14 cellular contexts compared by ENCODE assay signal in genomic region chr9:110115341-110115820, GRCh38.
DNase-seq lines count a peak whose midpoint lies in the region; TF ChIP-seq lines count a peak whose summit lies in the region.
"Had no signal": no experiment of that assay in that cellular context is flagged by ENCODE, and none has a peak within 500 bp of the region (broad histone marks: within the 10 kb centered on the region; RNA-seq: fewer than 3 reads in every experiment).

No MANE protein-coding gene starts in this region.

- H3K27ac ChIP-seq in mesenchymal stem cell (ENCODE audit: low read length, poor library complexity, severe bottlenecking) (peak overlapping the region; percentile 91), transverse colon (peak overlapping the region; percentile 4 to 42 (median 18))

- H3K79me1 ChIP-seq in mesenchymal stem cell (replicated peaks; ENCODE audit: low read length, poor library complexity, severe bottlenecking): peaks cover 3% of the 10 kb centered on the region

- intact Hi-C loops in transverse colon (cut with DNase I; ENCODE audit: low total_unique reads): no loop called here

- H4K91ac ChIP-seq in mesenchymal stem cell (ENCODE audit: low read length): peak overlapping the region; percentile 71

- no peaks in the 10 kb centered on the region for H3K36me3 Mint-ChIP-seq in activated CD4-positive, alpha-beta memory T cell treated with anti-CD3 and anti-CD28 coated beads, Interleukin-2, amount 10 ng/mL, durations not matched to agents 7 days and 5 days (ENCODE audit: low read depth)

- H3K27ac Mint-ChIP-seq in activated CD4-positive, alpha-beta memory T cell treated with anti-CD3 and anti-CD28 coated beads, Interleukin-2, amount 10 ng/mL, durations not matched to agents 7 days and 5 days: no peak overlapping the region
- H3K27ac Mint-ChIP-seq: activated naive CD4-positive, alpha-beta T cell treated with anti-CD3 and anti-CD28 coated beads for 36 hours had no signal

- H3K4me3 Mint-ChIP-seq in activated CD4-positive, alpha-beta memory T cell treated with anti-CD3 and anti-CD28 coated beads, Interleukin-2, amount 10 ng/mL, durations not matched to agents 7 days and 5 days: no peak overlapping the region
- H3K4me3 Mint-ChIP-seq: activated naive CD4-positive, alpha-beta T cell treated with anti-CD3 and anti-CD28 coated beads for 36 hours; endodermal cell had no signal

- DNase-seq in RPMI7951 (ENCODE audit: low read depth): peak; percentile 29
- DNase-seq in fibroblast of peridontal ligament (ENCODE audit: extremely low read depth): peak; percentile 86
- DNase-seq in mesenchymal stem cell: peak; percentile 86
- no peak for DNase-seq in transverse colon
- DNase-seq in NCI-H1048 (lab: John Stamatoyannopoulos, UW): no peak
- no peak for DNase-seq in NCI-H69 (lab: John Stamatoyannopoulos, UW)
- DNase-seq in activated CD4-positive, alpha-beta memory T cell treated with anti-CD3 and anti-CD28 coated beads, Interleukin-2, amount 10 ng/mL, durations not matched to agents 7 days and 5 days: no peak
- no peak for DNase-seq in NCI-H1092 (lab: John Stamatoyannopoulos, UW)
- DNase-seq: activated CD4-positive, alpha-beta T cell treated with anti-CD3 and anti-CD28 coated beads for 1 hour; activated naive CD4-positive, alpha-beta T cell treated with anti-CD3 and anti-CD28 coated beads for 36 hours; DMS53; endodermal cell; NCI-H187; stimulated activated naive CD8-positive, alpha-beta T cell treated with anti-CD3 and anti-CD28 coated beads, Interleukin-15, Interleukin-2, amounts not matched to agents 100 U/mL and 50 U/mL, for 24 hours had no signal

- H3K4me1 ChIP-seq in mesenchymal stem cell (ENCODE audit: control insufficient read depth, insufficient read depth, low read depth, low read length): peaks cover 10% of the 10 kb centered on the region
- peaks cover 5 to 19% (median 12%) of the 10 kb centered on the region in 4 donors for H3K4me1 ChIP-seq in transverse colon

- peak overlapping the region; percentile 41 for H2AK5ac ChIP-seq in mesenchymal stem cell (ENCODE audit: low read length, severe bottlenecking)

- H3K27me3 Mint-ChIP-seq in activated CD4-positive, alpha-beta memory T cell treated with anti-CD3 and anti-CD28 coated beads, Interleukin-2, amount 10 ng/mL, durations not matched to agents 7 days and 5 days: no peaks in the 10 kb centered on the region

- H3K4me3 ChIP-seq in mesenchymal stem cell (ENCODE audit: insufficient read depth in 1 of 2, low read depth in 1 of 2, low read length in 2 of 2) (peak overlapping the region in 1 of 2 experiments; percentile 58), transverse colon (no peak overlapping the region)

- no peak overlapping the region for H2AFZ ChIP-seq in mesenchymal stem cell (ENCODE audit: low read depth, low read length)

- H2BK15ac ChIP-seq in mesenchymal stem cell (ENCODE audit: low read depth, poor library complexity, severe bottlenecking): no peak overlapping the region

- H3K4me2 ChIP-seq in mesenchymal stem cell (ENCODE audit: low read length, poor library complexity, severe bottlenecking): no peak overlapping the region

- no peak for TF ChIP-seq EP300 in transverse colon (IDR thresholded peaks at IDR 0.05; ENCODE audit: low read depth)

- H4K8ac ChIP-seq in mesenchymal stem cell (ENCODE audit: low read length): peak overlapping the region; percentile 50

- CTCF ChIA-PET in activated CD4-positive, alpha-beta memory T cell treated with anti-CD3 and anti-CD28 coated beads, Interleukin-2, amount 10 ng/mL, durations not matched to agents 7 days and 5 days (lab: Charles Lee): interaction anchor here (1.2 kb wide), 1 partner anchor 234 kb away, joined by 3 read pairs; no protein-coding TSS in a partner anchor

- peaks cover 0 to 48% of the 10 kb centered on the region in 2 experiments for H3K36me3 ChIP-seq in mesenchymal stem cell (ENCODE audit: control insufficient read depth in 1 of 2, insufficient read depth in 2 of 2, low read depth in 1 of 2, low read length in 2 of 2)
- no peaks in the 10 kb centered on the region for H3K36me3 ChIP-seq in transverse colon

- no peaks in the 10 kb centered on the region for H3K9me3 Mint-ChIP-seq in activated CD4-positive, alpha-beta memory T cell treated with anti-CD3 and anti-CD28 coated beads, Interleukin-2, amount 10 ng/mL, durations not matched to agents 7 days and 5 days
- H3K9me3 Mint-ChIP-seq: activated naive CD4-positive, alpha-beta T cell treated with anti-CD3 and anti-CD28 coated beads for 36 hours; endodermal cell had no signal

- no peak for TF ChIP-seq CTCF in transverse colon (IDR thresholded peaks at IDR 0.05)

- WGBS in mesenchymal stem cell: 49% methylated on average over 6 of the region's 7 CpGs
- 60 to 64% methylated on average over 2 to 7 of the region's 7 CpGs for WGBS in transverse colon (ENCODE audit: low coverage in 1 of 2), 2 donors

- peak overlapping the region; percentile 38 for H3K9ac ChIP-seq in mesenchymal stem cell (ENCODE audit: low read length)

- H3K18ac ChIP-seq in mesenchymal stem cell (ENCODE audit: low read depth in 1 of 2, low read length in 2 of 2): peak overlapping the region; percentile 59 to 78

- POLR2A ChIA-PET in activated CD4-positive, alpha-beta memory T cell treated with anti-CD3 and anti-CD28 coated beads, Interleukin-2, amount 10 ng/mL, durations not matched to agents 7 days and 5 days (lab: Charles Lee): no interaction called here

- peak overlapping the region; percentile 55 for H2BK120ac ChIP-seq in mesenchymal stem cell (ENCODE audit: low read depth, low read length)

- H2BK12ac ChIP-seq in mesenchymal stem cell (ENCODE audit: low read length in 2 of 2): peak overlapping the region; percentile 47 to 91

- H3K9me3 ChIP-seq in mesenchymal stem cell (ENCODE audit: control insufficient read depth, low read length) (no peaks in the 10 kb centered on the region), transverse colon (no peaks in the 10 kb centered on the region)

- TF ChIP-seq POLR2A in transverse colon (IDR thresholded peaks at IDR 0.05): no peak

- H3K27me3 ChIP-seq in mesenchymal stem cell (ENCODE audit: control insufficient read depth in 1 of 2, insufficient read depth in 1 of 2, low read length in 2 of 2): no peaks in the 10 kb centered on the region
- H3K27me3 ChIP-seq in transverse colon: no peaks in the 10 kb centered on the region

- in situ Hi-C loops in transverse colon (cut with MboI; ENCODE audit: low pct_ligation_motif_present in 1 of 4, low pct_unique_long_range_greater_than_20kb in 1 of 4, low sequenced_read_pairs in 3 of 4): no loop called here

- no peaks in the 10 kb centered on the region for H3K4me1 Mint-ChIP-seq in activated CD4-positive, alpha-beta memory T cell treated with anti-CD3 and anti-CD28 coated beads, Interleukin-2, amount 10 ng/mL, durations not matched to agents 7 days and 5 days

- no peak overlapping the region for H2BK5ac ChIP-seq in mesenchymal stem cell (ENCODE audit: low read depth, low read length, poor library complexity, severe bottlenecking)

- H3K23ac ChIP-seq in mesenchymal stem cell (ENCODE audit: low read length in 2 of 2): peak overlapping the region in 1 of 2 experiments; percentile 34

- H3K14ac ChIP-seq in mesenchymal stem cell (ENCODE audit: low read length in 2 of 2): peak overlapping the region in 1 of 2 experiments; percentile 84

- H3K4ac ChIP-seq in mesenchymal stem cell (ENCODE audit: low read depth in 1 of 2, low read length in 2 of 2): peak overlapping the region; percentile 27 to 81

Comparison
In these comparisons a context has a peak if more than half of its experiments do, and no peak if none do; other contexts are left out.
1. DNase-seq: peak in RPMI7951 (single experiment), fibroblast of peridontal ligament (single experiment) and mesenchymal stem cell (single experiment); none in transverse colon (single experiment), NCI-H1048 (single experiment), NCI-H69 (single experiment), activated CD4-positive, alpha-beta memory T cell treated with anti-CD3 and anti-CD28 coated beads, Interleukin-2, amount 10 ng/mL, durations not matched to agents 7 days and 5 days (single experiment) and NCI-H1092 (single experiment).